In genomic region chr22:50245214-50246072, GRCh38 we compare ENCODE assay signal across 8 cellular contexts. TPM values are rescaled to one million over a fixed set of nuclear protein-coding genes. Genes with fewer than 3 reads are reported as not detected.
DNase-seq lines count a peak whose midpoint lies in the region; ATAC-seq, FAIRE-seq and TF ChIP-seq lines count a peak whose summit lies in the region.

No MANE protein-coding gene starts in this region.

- intact Hi-C loops in ascending aorta (cut with DNase I), result loop anchor here (1.0 to 2.0 kb wide), 4 partner anchors 59 to 261 kb away; partner anchors contain the start of genes DENND6B, LMF2 and PPP6R2

- TF ChIP-seq CTCF in AG10803 (conservative IDR thresholded peaks at IDR 0.05; ENCODE audit: low read length) (no peak), ascending aorta (IDR thresholded peaks at IDR 0.05) (no peak), keratinocyte (optimal IDR thresholded peaks at IDR 0.05 in 1 of 3, IDR thresholded peaks at IDR 0.05 in 1 of 3, conservative IDR thresholded peaks at IDR 0.05 in 1 of 3; ENCODE audit: extremely low read depth in 1 of 3, insufficient read depth in 2 of 3, low read length in 3 of 3) (no peak), suprapubic skin (IDR thresholded peaks at IDR 0.05) (no peak)

- H2AFZ ChIP-seq in keratinocyte (ENCODE audit: control insufficient read depth, low read length), result peak overlapping the region; percentile 70

- H3K4me3 ChIP-seq in AG10803 (ENCODE audit: low read length) (peak overlapping the region; percentile 97), ascending aorta (peak overlapping the region; percentile 70 to 91), keratinocyte (ENCODE audit: control insufficient read depth in 2 of 3, extremely low read depth in 1 of 3, insufficient read depth in 2 of 3, low read depth in 1 of 3, low read length in 3 of 3) (peak overlapping the region; percentile 84 to 95 (median 94)), suprapubic skin (peak overlapping the region; percentile 93)

- no peaks in the 10 kb centered on the region for H3K9me1 ChIP-seq in keratinocyte (ENCODE audit: control insufficient read depth, extremely low read depth, insufficient read depth, low read length)

- FAIRE-seq in keratinocyte (lab: Jason Lieb, UNC), result no peak

- TF ChIP-seq POLR2A in suprapubic skin (IDR thresholded peaks at IDR 0.05), result peak in 1 of 2 donors; percentile 1

- ATAC-seq in HG03521 (IDR thresholded peaks at IDR 0.05; ENCODE audit: unreplicated experiment), result peak; percentile 0

- H3K79me2 ChIP-seq in keratinocyte (ENCODE audit: control insufficient read depth, insufficient read depth, low read length), result peaks cover 51% of the 10 kb centered on the region

- H3K36me3 ChIP-seq in ascending aorta (peaks cover 2 to 14% of the 10 kb centered on the region in 2 donors), keratinocyte (ENCODE audit: control insufficient read depth in 2 of 2, extremely low read depth in 1 of 2, insufficient read depth in 2 of 2, low read length in 2 of 2) (peaks cover 4 to 9% of the 10 kb centered on the region in 2 experiments), suprapubic skin (peaks cover 11% of the 10 kb centered on the region)

- no peaks in the 10 kb centered on the region for H3K9me3 ChIP-seq in ascending aorta
- H3K9me3 ChIP-seq in keratinocyte (ENCODE audit: control insufficient read depth, low read depth, low read length), result no peaks in the 10 kb centered on the region
- no peaks in the 10 kb centered on the region for H3K9me3 ChIP-seq in suprapubic skin

- H3K27me3 ChIP-seq in ascending aorta (no peaks in the 10 kb centered on the region), keratinocyte (ENCODE audit: control insufficient read depth, extremely low read depth, insufficient read depth, low read length) (no peaks in the 10 kb centered on the region), suprapubic skin (no peaks in the 10 kb centered on the region)

- H3K4me2 ChIP-seq in keratinocyte (ENCODE audit: control insufficient read depth, extremely low read depth, insufficient read depth, low read depth, low read length), result peak overlapping the region; percentile 88

- dilution Hi-C loops in keratinocyte (cut with MboI; ENCODE audit: extremely low pct_ligation_motif_present, low sequenced_read_pairs), result no loop called here

- TF ChIP-seq EP300 in suprapubic skin (IDR thresholded peaks at IDR 0.05), result no peak

- H3K27ac ChIP-seq in ascending aorta (peak overlapping the region; percentile 92 to 95), keratinocyte (ENCODE audit: control insufficient read depth, insufficient read depth, low read length) (peak overlapping the region; percentile 93), suprapubic skin (peak overlapping the region; percentile 96)

- H3K4me1 ChIP-seq in ascending aorta (peaks cover 22 to 43% of the 10 kb centered on the region in 2 donors), keratinocyte (ENCODE audit: control insufficient read depth, extremely low read depth, insufficient read depth, low read length) (peaks cover 24% of the 10 kb centered on the region), suprapubic skin (peaks cover 88% of the 10 kb centered on the region)

- DNase-seq in AG10803 (ENCODE audit: low read depth) (no peak), ascending aorta (ENCODE audit: low spot score in 2 of 2) (no peak), keratinocyte (ENCODE audit: low read depth, low spot score) (no peak), suprapubic skin (ENCODE audit: low spot score in 2 of 2) (no peak), germinal center (ENCODE audit: low spot score) (no peak), middle frontal gyrus (ENCODE audit: extremely low spot score, low spot score) (no peak), DMS79 treated with DMSO at 0.1 percent for 48 hours (lab: John Stamatoyannopoulos, UW) (no peak)

- H3K9ac ChIP-seq in keratinocyte (ENCODE audit: control insufficient read depth, extremely low read depth, insufficient read depth, low read length), result peak overlapping the region; percentile 96

- peaks cover 3% of the 10 kb centered on the region for H4K20me1 ChIP-seq in keratinocyte (ENCODE audit: control insufficient read depth, extremely low read depth, insufficient read depth, low read length)

- WGBS in suprapubic skin, result 0% methylated on average over 20 of the region's 53 CpGs

RNA-seq across cellular contexts. Expression of gene TUBGCP6, which starts 0.6 kb away (rescaled TPM):
- total RNA-seq in ascending aorta (58.1 TPM), suprapubic skin (100 to 1,000 TPM in 1 of 4 donors, 10 to 100 TPM in 3; 43.0 to 113 (median 69.7) TPM)
- polyA plus RNA-seq in keratinocyte, result 10.1 to 19.0 TPM (median 11.6 TPM) in 3 replicates
- 33.6 TPM for polyA plus RNA-seq in keratinocyte (2011; ENCODE audit: low read depth)
- 2.6 and 5.4 TPM in 2 replicates for polyA plus RNA-seq in keratinocyte (2011; cell fraction: cytosol; rRNA removed)
- 70.9 and 85.2 TPM in 2 replicates for polyA plus RNA-seq in keratinocyte (2011; cell fraction: nucleus; rRNA removed)
- 14.1 and 15.8 TPM in 2 replicates for polyA plus RNA-seq in keratinocyte (2012; ENCODE audit: low replicate concordance)
- polyA minus RNA-seq in keratinocyte, result 13.7 to 24.3 TPM (median 21.4 TPM) in 3 replicates
- 19.2 TPM for polyA minus RNA-seq in keratinocyte (2011; cell fraction: cytosol; rRNA and poly(A)+ RNA removed)
- 39.8 and 40.1 TPM in 2 replicates for polyA minus RNA-seq in keratinocyte (2011; cell fraction: nucleus; rRNA and poly(A)+ RNA removed)

RNA-seq across cellular contexts. Expression of gene HDAC10, which starts 5.6 kb away (rescaled TPM):
- 73.2 TPM for total RNA-seq in ascending aorta
- 4.7 to 12.4 TPM (median 8.2 TPM) in 3 replicates for polyA plus RNA-seq in keratinocyte
- 5.6 TPM for polyA plus RNA-seq in keratinocyte (2011; ENCODE audit: low read depth)
- polyA plus RNA-seq in keratinocyte (2011; cell fraction: cytosol; rRNA removed), result 0.89 and 2.7 TPM in 2 replicates
- 43.4 and 61.6 TPM in 2 replicates for polyA plus RNA-seq in keratinocyte (2011; cell fraction: nucleus; rRNA removed)
- polyA plus RNA-seq in keratinocyte (2012; ENCODE audit: low replicate concordance), result 11.5 and 12.6 TPM in 2 replicates
- 5.8 to 12.8 TPM (median 6.0 TPM) in 3 replicates for polyA minus RNA-seq in keratinocyte
- polyA minus RNA-seq in keratinocyte (2011; cell fraction: cytosol; rRNA and poly(A)+ RNA removed), result 5.2 TPM
- 17.1 and 18.4 TPM in 2 replicates for polyA minus RNA-seq in keratinocyte (2011; cell fraction: nucleus; rRNA and poly(A)+ RNA removed)
- total RNA-seq in suprapubic skin, result 10 to 100 TPM; 43.1 to 93.7 (median 56.2) TPM

RNA-seq across cellular contexts. Expression of gene MAPK12, which starts 16.0 kb away (rescaled TPM):
- total RNA-seq in ascending aorta (29.4 TPM), suprapubic skin (1 to 10 TPM; 1.3 to 5.7 (median 3.3) TPM)
- 10.1 to 17.9 TPM (median 11.1 TPM) in 3 replicates for polyA plus RNA-seq in keratinocyte
- polyA plus RNA-seq in keratinocyte (2011; ENCODE audit: low read depth), result 5.9 TPM
- 6.1 and 11.8 TPM in 2 replicates for polyA plus RNA-seq in keratinocyte (2011; cell fraction: cytosol; rRNA removed)
- polyA plus RNA-seq in keratinocyte (2011; cell fraction: nucleus; rRNA removed), result 41.3 and 53.1 TPM in 2 replicates
- polyA plus RNA-seq in keratinocyte (2012; ENCODE audit: low replicate concordance), result 4.9 and 11.0 TPM in 2 replicates
- polyA minus RNA-seq in keratinocyte, result 10.4 to 14.4 TPM (median 13.0 TPM) in 3 replicates
- polyA minus RNA-seq in keratinocyte (2011; cell fraction: cytosol; rRNA and poly(A)+ RNA removed), result 17.8 TPM
- 16.7 and 19.8 TPM in 2 replicates for polyA minus RNA-seq in keratinocyte (2011; cell fraction: nucleus; rRNA and poly(A)+ RNA removed)

RNA-seq across cellular contexts. Expression of gene MAPK11, which starts 24.7 kb away (rescaled TPM):
- total RNA-seq in ascending aorta (117 TPM), suprapubic skin (1 to 10 TPM; 3.8 to 5.8 (median 4.5) TPM)
- 3.4 to 12.6 TPM (median 4.6 TPM) in 3 replicates for polyA plus RNA-seq in keratinocyte
- polyA plus RNA-seq in keratinocyte (2011; ENCODE audit: low read depth), result 2.1 TPM
- 4.8 and 9.8 TPM in 2 replicates for polyA plus RNA-seq in keratinocyte (2011; cell fraction: cytosol; rRNA removed)
- 17.4 and 26.6 TPM in 2 replicates for polyA plus RNA-seq in keratinocyte (2011; cell fraction: nucleus; rRNA removed)
- polyA plus RNA-seq in keratinocyte (2012; ENCODE audit: low replicate concordance), result 4.3 and 6.8 TPM in 2 replicates
- 6.5 to 11.9 TPM (median 11.8 TPM) in 3 replicates for polyA minus RNA-seq in keratinocyte
- 13.4 TPM for polyA minus RNA-seq in keratinocyte (2011; cell fraction: cytosol; rRNA and poly(A)+ RNA removed)
- 8.3 and 9.3 TPM in 2 replicates for polyA minus RNA-seq in keratinocyte (2011; cell fraction: nucleus; rRNA and poly(A)+ RNA removed)

RNA-seq across cellular contexts. Expression of gene SELENOO, which starts 44.6 kb away (rescaled TPM):
- 41.7 TPM for total RNA-seq in ascending aorta
- 14.4 to 32.1 TPM (median 22.0 TPM) in 3 replicates for polyA plus RNA-seq in keratinocyte
- polyA plus RNA-seq in keratinocyte (2011; ENCODE audit: low read depth), result 7.1 TPM
- 10.5 and 27.6 TPM in 2 replicates for polyA plus RNA-seq in keratinocyte (2011; cell fraction: cytosol; rRNA removed)
- 43.3 and 54.8 TPM in 2 replicates for polyA plus RNA-seq in keratinocyte (2011; cell fraction: nucleus; rRNA removed)
- 18.9 and 29.1 TPM in 2 replicates for polyA plus RNA-seq in keratinocyte (2012; ENCODE audit: low replicate concordance)
- polyA minus RNA-seq in keratinocyte, result 13.9 to 25.9 TPM (median 16.6 TPM) in 3 replicates
- polyA minus RNA-seq in keratinocyte (2011; cell fraction: cytosol; rRNA and poly(A)+ RNA removed), result 51.8 TPM
- 29.0 and 29.5 TPM in 2 replicates for polyA minus RNA-seq in keratinocyte (2011; cell fraction: nucleus; rRNA and poly(A)+ RNA removed)
- 10 to 100 TPM; 27.4 to 66.1 (median 36.1) TPM for total RNA-seq in suprapubic skin
